8 cellular contexts compared by ENCODE assay signal in the genomic region with DNA sequence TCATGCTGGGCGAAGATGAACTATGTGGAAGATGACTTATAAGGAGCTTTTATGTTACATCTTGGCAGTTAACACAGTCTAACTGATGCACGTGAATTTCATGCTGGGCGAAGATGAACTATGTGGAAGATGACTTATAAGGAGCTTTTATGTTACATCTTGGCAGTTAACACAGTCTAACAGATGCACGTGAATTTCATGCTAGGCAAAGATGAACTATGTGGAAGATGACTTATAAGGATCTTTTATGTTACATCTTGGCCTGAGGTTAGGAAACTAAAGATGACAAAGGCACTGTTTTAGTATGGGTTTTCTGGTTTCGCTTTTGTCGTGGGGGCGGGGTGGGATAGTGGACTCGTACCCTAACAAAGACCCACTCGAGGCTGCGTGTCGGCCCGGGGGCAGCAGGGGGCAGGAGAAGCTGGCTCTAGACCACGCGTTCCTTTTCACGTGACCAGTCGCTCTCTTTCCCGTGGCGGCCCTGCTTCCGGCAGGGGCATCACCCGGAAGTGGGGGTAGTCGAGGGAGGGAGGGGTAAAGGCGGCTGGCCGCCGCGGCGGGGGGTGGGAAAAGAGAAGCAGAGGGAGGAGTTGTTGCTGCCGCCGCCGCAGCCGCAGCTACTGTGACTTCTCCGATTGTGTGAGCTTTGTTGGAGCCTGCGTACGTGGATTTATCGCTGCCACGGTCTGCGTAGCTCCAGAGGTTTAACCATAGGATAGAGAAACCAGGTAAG. TPM values are rescaled to one million over a fixed set of nuclear protein-coding genes. Genes with fewer than 3 reads are reported as not detected.
A peak's percentile ranks its signal among the peaks of the same experiment; 100 is the strongest.
DNase-seq lines count a peak whose midpoint lies in the region.

A gene (plus strand): TSS at position 586 of the 733 bp plus-strand sequence. CDS start 60,949 bp downstream, outside the sequence.

- H3K14ac ChIP-seq in neuronal stem cell (ENCODE audit: low read length) = no peak within 1 kb of the TSS

- no peak within 1 kb of the TSS for H2BK12ac ChIP-seq in neuronal stem cell (ENCODE audit: low read length)

- H3K36me3 ChIP-seq in HAP-1 (replicated peaks) (peaks cover 4% of the 10 kb centered on the region), neuronal stem cell (replicated peaks in 1 of 2; ENCODE audit: control insufficient read depth in 2 of 2, insufficient read depth in 2 of 2, low read length in 2 of 2) (peaks cover 0 to 6% of the 10 kb centered on the region in 2 donors), subcutaneous abdominal adipose tissue (ENCODE audit: control insufficient read depth in 5 of 5, insufficient read depth in 5 of 5, low read length in 5 of 5) (peaks cover 0 to 5% (median 0%) of the 10 kb centered on the region in 5 donors)

- H3K9ac ChIP-seq in neuronal stem cell (ENCODE audit: low read depth, low read length, poor library complexity) = no peak within 1 kb of the TSS
- H3K9ac ChIP-seq in subcutaneous abdominal adipose tissue (ENCODE audit: low read length in 5 of 5) = peak within 1 kb of the TSS; percentile 77 to 85 (median 81)

- H3K9me3 ChIP-seq in HAP-1 (no peaks in the 10 kb centered on the region), neuronal stem cell (replicated peaks in 1 of 2; ENCODE audit: control insufficient read depth in 2 of 2, insufficient read depth in 1 of 2, low read depth in 1 of 2, low read length in 2 of 2) (no peaks in the 10 kb centered on the region), subcutaneous abdominal adipose tissue (ENCODE audit: control insufficient read depth in 5 of 5, low read length in 5 of 5) (no peaks in the 10 kb centered on the region)

- H2AK5ac ChIP-seq in neuronal stem cell (ENCODE audit: low read depth, low read length) = no peak within 1 kb of the TSS

- peak; percentile 89 for DNase-seq in GDM1 (lab: John Stamatoyannopoulos, UW)
- DNase-seq in HAP-1 (ENCODE audit: low spot score in 2 of 2) = peak; percentile 94 to 98
- peak; percentile 94 for DNase-seq in M059J (ENCODE audit: low read depth)
- DNase-seq in SHP77 (lab: John Stamatoyannopoulos, UW) = peak; percentile 82 to 88
- DNase-seq in activated gamma-delta T cell (lab: John Stamatoyannopoulos, UW) = peak; percentile 84
- DNase-seq in foreskin melanocyte = peak; percentile 96
- peak; percentile 58 for DNase-seq in neuronal stem cell (ENCODE audit: low spot score)

- H2AFZ ChIP-seq in neuronal stem cell (ENCODE audit: low read length) = peak within 1 kb of the TSS; percentile 79

- no peak within 1 kb of the TSS for H2BK15ac ChIP-seq in neuronal stem cell (ENCODE audit: low read length)

- in situ Hi-C loops in HAP-1 (cut with MboI; ENCODE audit: low sequenced_read_pairs) = loop anchor here (10.0 kb wide), 1 partner anchor 115 kb away; no protein-coding TSS in a partner anchor

- peaks cover 11% of the 10 kb centered on the region for H3K4me1 ChIP-seq in HAP-1
- no peaks in the 10 kb centered on the region for H3K4me1 ChIP-seq in neuronal stem cell (ENCODE audit: control insufficient read depth in 2 of 2, insufficient read depth in 1 of 2, low read depth in 1 of 2, low read length in 2 of 2)
- H3K4me1 ChIP-seq in subcutaneous abdominal adipose tissue (ENCODE audit: control insufficient read depth in 5 of 5, insufficient read depth in 5 of 5, low read length in 5 of 5) = peaks cover 0 to 16% (median 7%) of the 10 kb centered on the region in 5 donors

- H2BK120ac ChIP-seq in neuronal stem cell (ENCODE audit: low read depth, low read length) = no peak within 1 kb of the TSS

- H3K27me3 ChIP-seq in HAP-1 (ENCODE audit: low read depth) (no peaks in the 10 kb centered on the region), neuronal stem cell (ENCODE audit: control insufficient read depth in 3 of 3, insufficient read depth in 3 of 3, low read depth in 1 of 3, low read length in 3 of 3) (no peaks in the 10 kb centered on the region), subcutaneous abdominal adipose tissue (ENCODE audit: control insufficient read depth in 5 of 5, insufficient read depth in 4 of 5, low read length in 5 of 5) (no peaks in the 10 kb centered on the region)

- no CpG with 5 or more reads among the region's 36 CpGs for WGBS in neuronal stem cell (ENCODE audit: extremely low coverage in 2 of 2, insufficient read length in 2 of 2, insufficient replicate concordance in 1 of 2), 2 donors

- H3K4me2 ChIP-seq in neuronal stem cell (ENCODE audit: insufficient read depth, low read length, poor library complexity, severe bottlenecking) = peak within 1 kb of the TSS; percentile 38

- H3K4me3 ChIP-seq in HAP-1 (peak within 1 kb of the TSS; percentile 49), neuronal stem cell (ENCODE audit: low read length in 2 of 2) (peak within 1 kb of the TSS; percentile 55 to 88), subcutaneous abdominal adipose tissue (ENCODE audit: low read depth in 1 of 5, low read length in 5 of 5) (peak within 1 kb of the TSS; percentile 81 to 94 (median 84))

- no peak within 1 kb of the TSS for H3K4ac ChIP-seq in neuronal stem cell (ENCODE audit: low read length)

- no peak within 1 kb of the TSS for H4K91ac ChIP-seq in neuronal stem cell (ENCODE audit: low read depth, low read length, poor library complexity)

- H3K79me1 ChIP-seq in neuronal stem cell (ENCODE audit: low read depth, low read length) = no peaks in the 10 kb centered on the region

- no peak within 1 kb of the TSS for H2BK5ac ChIP-seq in neuronal stem cell (ENCODE audit: low read length)

- no peak within 1 kb of the TSS for H3K23ac ChIP-seq in neuronal stem cell (ENCODE audit: low read depth, low read length, poor library complexity)

- no peak within 1 kb of the TSS for H4K8ac ChIP-seq in neuronal stem cell (ENCODE audit: low read depth, low read length)

- no peak within 1 kb of the TSS for H3K27ac ChIP-seq in neuronal stem cell (replicated peaks; ENCODE audit: low read length)
- peak within 1 kb of the TSS; percentile 64 for H3K27ac ChIP-seq in subcutaneous abdominal adipose tissue (ENCODE audit: low read depth, low read length)

- no peak within 1 kb of the TSS for H3K18ac ChIP-seq in neuronal stem cell (ENCODE audit: low read length)

RNA-seq across cellular contexts. Expression of the gene that starts here (rescaled TPM):
- total RNA-seq in M059J (2014; rRNA removed; shearing (Covaris generic)) = 9.8 and 12.8 TPM in 2 replicates
- 2.3 TPM for polyA plus RNA-seq in neuronal stem cell (2013, experiment 1 of 2)
- 2.6 TPM for polyA plus RNA-seq in neuronal stem cell (2013, experiment 2 of 2)
